ENCODE assay signal across 16 cellular contexts in the genomic region with DNA sequence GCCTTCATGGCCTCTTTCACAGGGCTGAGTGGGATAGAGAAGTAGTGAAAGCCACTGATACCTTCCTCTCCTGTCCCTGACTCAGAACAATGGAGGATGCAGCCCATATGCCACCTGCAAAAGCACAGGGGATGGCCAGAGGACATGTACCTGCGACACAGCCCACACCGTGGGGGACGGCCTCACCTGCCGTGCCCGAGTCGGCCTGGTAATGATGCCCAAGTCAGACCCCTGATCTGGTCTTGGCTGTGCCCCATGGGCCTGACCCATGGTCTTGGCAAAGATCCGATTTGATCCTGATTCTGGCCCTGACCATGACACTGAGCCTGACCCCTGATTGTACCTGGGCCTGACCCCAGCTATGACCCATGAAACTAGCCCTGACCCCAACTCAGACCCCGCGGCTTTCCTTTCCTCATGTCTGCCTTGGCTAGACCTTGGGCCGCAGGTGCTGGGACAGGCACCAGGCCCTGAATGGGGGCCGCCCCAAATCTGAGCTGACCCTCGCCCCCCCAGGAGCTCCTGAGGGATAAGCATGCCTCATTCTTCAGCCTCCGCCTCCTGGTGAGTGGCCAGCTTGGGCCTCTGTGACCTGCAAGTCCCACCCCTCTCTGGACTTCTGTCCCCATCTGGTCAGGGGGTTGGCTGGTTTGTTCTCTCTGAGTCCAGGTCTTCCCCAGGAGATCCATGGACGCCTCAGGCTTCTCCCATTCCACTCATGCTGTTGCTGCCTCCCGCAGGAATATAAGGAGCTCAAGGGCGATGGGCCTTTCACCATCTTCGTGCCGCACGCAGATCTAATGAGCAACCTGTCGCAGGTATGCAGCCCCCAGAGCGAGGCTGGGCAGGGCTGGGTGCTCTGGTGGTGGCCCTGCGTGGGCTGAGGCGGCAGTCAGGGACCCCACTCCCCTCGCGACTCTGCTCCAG. TPM values are rescaled to one million over a fixed set of nuclear protein-coding genes. Genes with fewer than 3 reads are reported as not detected.
DNase-seq lines count a peak whose midpoint lies in the region; ATAC-seq and TF ChIP-seq lines count a peak whose summit lies in the region.
"Had no signal": no experiment of that assay in that cellular context is flagged by ENCODE, and none has a peak within 500 bp of the region (broad histone marks: within the 10 kb centered on the region; RNA-seq: fewer than 3 reads in every experiment).

No MANE protein-coding gene starts in this region.

- no peak overlapping the region for H4K91ac ChIP-seq in IMR-90 (ENCODE audit: insufficient read depth, low read depth, low read length)

- no peaks in the 10 kb centered on the region for H3K79me1 ChIP-seq in IMR-90 (ENCODE audit: low read depth in 1 of 2, low read length in 2 of 2)

- H2AK5ac ChIP-seq in IMR-90 (ENCODE audit: low read depth, low read length): no peak overlapping the region

- H3K27ac ChIP-seq in IMR-90 (ENCODE audit: insufficient read depth, low read length) (no peak overlapping the region), sigmoid colon (no peak overlapping the region)
- H3K27ac ChIP-seq: SJSA1 had no signal

- TF ChIP-seq POLR2A in IMR-90 (IDR thresholded peaks at IDR 0.05; ENCODE audit: low read depth, low read length): no peak
- TF ChIP-seq POLR2A in sigmoid colon (IDR thresholded peaks at IDR 0.05): no peak

- H2AK9ac ChIP-seq in IMR-90 (replicated peaks; ENCODE audit: low read depth, low read length, poor library complexity): no peak overlapping the region

- no peaks in the 10 kb centered on the region; the same call in 1 of the 2 replicates for H3K9me1 ChIP-seq in IMR-90 (ENCODE audit: insufficient read depth, low read length)

- H3K36me3 ChIP-seq in BE2C: no peaks in the 10 kb centered on the region
- H3K36me3 ChIP-seq in IMR-90 (ENCODE audit: control insufficient read depth, insufficient read depth, low read length): peaks cover under 1% of the 10 kb centered on the region; the same call in 1 of the 2 replicates
- H3K36me3 ChIP-seq in iPS-15b (ENCODE audit: control insufficient read depth, insufficient read depth, low read length): peaks cover 2% of the 10 kb centered on the region
- H3K36me3 ChIP-seq in sigmoid colon: no peaks in the 10 kb centered on the region
- H3K36me3 ChIP-seq: SJSA1 had no signal

- H3K9ac ChIP-seq in IMR-90 (ENCODE audit: low read depth, low read length) (no peak overlapping the region), iPS-15b (ENCODE audit: low read depth, low read length) (no peak overlapping the region)

- no peak overlapping the region for H4K5ac ChIP-seq in IMR-90 (ENCODE audit: low read depth, low read length)

- H4K8ac ChIP-seq in IMR-90 (ENCODE audit: low read depth in 2 of 2, low read length in 2 of 2): no peak overlapping the region

- no peak for DNase-seq in BE2C
- no peak for DNase-seq in IMR-90
- DNase-seq in sigmoid colon: no peak
- DNase-seq in DMS153 (lab: John Stamatoyannopoulos, UW): no peak
- no peak for DNase-seq in NOMO-1 treated with DMSO at 0.1 percent for 48 hours (lab: John Stamatoyannopoulos, UW; ENCODE audit: unreplicated experiment)
- DNase-seq: AML-193, kidney, NCI-H1930 had no signal

- H2BK20ac ChIP-seq in IMR-90 (ENCODE audit: low read depth, low read length): no peak overlapping the region

- TF ChIP-seq EP300 in sigmoid colon (IDR thresholded peaks at IDR 0.05): no peak

- intact Hi-C loops in IMR-90 (cut with micrococcal nuclease): no loop called here
- intact Hi-C loops in sigmoid colon (cut with DNase I): no loop called here

- no peak overlapping the region for H3K56ac ChIP-seq in IMR-90 (ENCODE audit: extremely low read depth, insufficient read depth, low read length)

- TF ChIP-seq RAD21 in IMR-90 (IDR thresholded peaks at IDR 0.05; ENCODE audit: low read length): no peak

- no TSS peak for BruUV-seq in IMR-90 (replicated peaks; lab: Mats Ljungman, UMichigan)

- TF ChIP-seq CTCF in BE2C (IDR thresholded peaks at IDR 0.05; ENCODE audit: low read depth, low read length) (no peak), IMR-90 (conservative IDR thresholded peaks at IDR 0.05; ENCODE audit: low read depth, low read length) (no peak), sigmoid colon (IDR thresholded peaks at IDR 0.05) (no peak)

- ATAC-seq in IMR-90 (ENCODE audit: low read depth): no peak; the same call in 1 of the 2 replicates
- no peak for ATAC-seq in GM21825 (IDR thresholded peaks at IDR 0.05; ENCODE audit: unreplicated experiment)
- no peak for ATAC-seq in HG03196 (IDR thresholded peaks at IDR 0.05; ENCODE audit: unreplicated experiment)
- ATAC-seq: activated CD4-positive, CD25-positive, alpha-beta regulatory T cell treated with anti-CD3 and anti-CD28 coated beads, Interleukin-2, amount 50 U/mL, for 24 hours had no signal

- H3K9me3 ChIP-seq in BE2C (no peaks in the 10 kb centered on the region), IMR-90 (ENCODE audit: control insufficient read depth, insufficient read depth, low read length) (no peaks in the 10 kb centered on the region), iPS-15b (ENCODE audit: control insufficient read depth, insufficient read depth, low read length) (no peaks in the 10 kb centered on the region), sigmoid colon (no peaks in the 10 kb centered on the region)
- H3K9me3 ChIP-seq: SJSA1 had no signal

- H2BK15ac ChIP-seq in IMR-90 (ENCODE audit: low read depth, low read length): no peak overlapping the region

- no peak overlapping the region for H2BK5ac ChIP-seq in IMR-90 (ENCODE audit: low read depth, low read length, poor library complexity, severe bottlenecking)

- peak overlapping the region; percentile 83 for H2AFZ ChIP-seq in IMR-90 (replicated peaks; ENCODE audit: low read length, poor library complexity)

- H3K4me1 ChIP-seq in BE2C (peaks cover 4% of the 10 kb centered on the region; the same call in 1 of the 2 replicates), IMR-90 (ENCODE audit: control insufficient read depth, insufficient read depth, low read length) (peaks cover 1% of the 10 kb centered on the region; the same call in 1 of the 2 replicates), iPS-15b (ENCODE audit: control insufficient read depth, insufficient read depth, low read length) (no peaks in the 10 kb centered on the region), sigmoid colon (peaks cover 0 to 12% (median 3%) of the 10 kb centered on the region in 4 donors)
- H3K4me1 ChIP-seq: SJSA1 had no signal

- POLR2A ChIA-PET in IMR-90 (lab: Charles Lee; ENCODE audit: unreplicated experiment): no interaction called here

- dilution Hi-C loops in IMR-90 (cut with HindIII; ENCODE audit: low sequenced_read_pairs, unreplicated experiment): no loop called here

- H3K27me3 ChIP-seq in BE2C (no peaks in the 10 kb centered on the region), IMR-90 (ENCODE audit: control insufficient read depth, insufficient read depth, low read length) (peaks cover 21% of the 10 kb centered on the region), iPS-15b (ENCODE audit: control insufficient read depth, insufficient read depth, low read length) (peaks cover 4% of the 10 kb centered on the region), sigmoid colon (no peaks in the 10 kb centered on the region)
- H3K27me3 ChIP-seq: SJSA1 had no signal

- in situ Hi-C loops in IMR-90 (cut with MboI; ENCODE audit: low sequenced_read_pairs): no loop called here

- no peak overlapping the region for H3K4me2 ChIP-seq in IMR-90 (ENCODE audit: low read depth, low read length)

- peak overlapping the region; percentile 35 for H3K4me3 ChIP-seq in BE2C (ENCODE audit: low read depth, low read length)
- H3K4me3 ChIP-seq in IMR-90 (ENCODE audit: insufficient read depth, low read depth, low read length): no peak overlapping the region
- H3K4me3 ChIP-seq in iPS-15b (ENCODE audit: low read depth, low read length): peak overlapping the region; percentile 55
- peak overlapping the region; percentile 22 to 38 (median 34) for H3K4me3 ChIP-seq in sigmoid colon
- H3K4me3 ChIP-seq: SJSA1 had no signal

- H3K18ac ChIP-seq in IMR-90 (ENCODE audit: low read depth, low read length): no peak overlapping the region

- H2BK120ac ChIP-seq in IMR-90 (ENCODE audit: low read depth, low read length): no peak overlapping the region

- CTCF ChIA-PET in IMR-90 (lab: Yijun Ruan, JAX): no interaction called here

- H4K20me1 ChIP-seq in IMR-90 (ENCODE audit: insufficient read depth, low read length): no peaks in the 10 kb centered on the region

- no peak overlapping the region for H3K4ac ChIP-seq in IMR-90 (ENCODE audit: low read depth, low read length)

- no peak overlapping the region for H3K14ac ChIP-seq in IMR-90 (replicated peaks; ENCODE audit: low read depth, low read length)

- 77% methylated on average over 18 of the region's 25 CpGs; no CpG with 5 or more reads in 1 of the 2 experiments for WGBS in IMR-90 (ENCODE audit: extremely low coverage in 2 of 2, insufficient read length in 1 of 2), 2 experiments
- WGBS in sigmoid colon, 2 donors: 68 to 86% methylated on average over 25 of the region's 25 CpGs

- no peak overlapping the region for H3K23ac ChIP-seq in IMR-90 (ENCODE audit: low read depth, low read length)

TF ChIP-seq in IMR-90, 13 proteins besides CTCF, POLR2A, EP300 and RAD21 (continues in another document):
- TF ChIP-seq FOS (IDR thresholded peaks at IDR 0.05; ENCODE audit: low read depth, low read length) (no peak), MAZ (IDR thresholded peaks at IDR 0.05; ENCODE audit: borderline replicate concordance, low read depth, low read length) (no peak)

RNA-seq across cellular contexts. Expression of a gene that starts 15.6 kb away (rescaled TPM):
- 261 TPM for polyA plus RNA-seq in BE2C (2012; ENCODE audit: insufficient read depth, insufficient read length, low read depth)
- 161 and 173 TPM in 2 replicates for total RNA-seq in IMR-90 (2012; rRNA removed)
- polyA plus RNA-seq in IMR-90 (2012; rRNA removed): 200 and 228 TPM in 2 replicates
- 168 and 316 TPM in 2 replicates for polyA plus RNA-seq in IMR-90 (2012; cell fraction: cytosol; rRNA removed)
- polyA plus RNA-seq in IMR-90 (2012; cell fraction: nucleus; rRNA removed; ENCODE audit: low replicate concordance): 247 and 500 TPM in 2 replicates
- 10 to 100 TPM; 13.8 to 23.7 (median 17.3) TPM for total RNA-seq in sigmoid colon
- 10 to 100 TPM in 2 of 3 donors, 1 to 10 TPM in 1; 9.0 to 32.8 (median 12.9) TPM for polyA plus RNA-seq in sigmoid colon

RNA-seq across cellular contexts. Expression of a gene that starts 18.3 kb away (rescaled TPM):
- 28.9 TPM for polyA plus RNA-seq in BE2C (2012; ENCODE audit: insufficient read depth, insufficient read length, low read depth)
- total RNA-seq in IMR-90 (2012; rRNA removed): 1.1 and 1.4 TPM in 2 replicates
- polyA plus RNA-seq in IMR-90 (2012; rRNA removed): 14.4 and 16.9 TPM in 2 replicates
- polyA plus RNA-seq in IMR-90 (2012; cell fraction: cytosol; rRNA removed): 1.5 and 2.6 TPM in 2 replicates
- 0.62 and 26.4 TPM in 2 replicates for polyA plus RNA-seq in IMR-90 (2012; cell fraction: nucleus; rRNA removed; ENCODE audit: low replicate concordance)
- total RNA-seq in sigmoid colon: 1 to 10 TPM in 3 of 4 donors, under 1 TPM in 1; 0.54 to 2.9 (median 1.9) TPM
- 10 to 100 TPM in 2 of 3 donors, 1 to 10 TPM in 1; 7.8 to 15.6 (median 11.8) TPM for polyA plus RNA-seq in sigmoid colon

RNA-seq across cellular contexts. Expression of a gene that starts 22.9 kb away (rescaled TPM):
- polyA plus RNA-seq in BE2C (2012; ENCODE audit: insufficient read depth, insufficient read length, low read depth): not detected
- total RNA-seq in IMR-90 (2012; rRNA removed) (not detected in 2 replicates), sigmoid colon (100 to 1,000 TPM in 3 of 4 donors, 10 to 100 TPM in 1; 92.0 to 138 (median 120) TPM)
- polyA plus RNA-seq in IMR-90 (2012; rRNA removed) (0.04 TPM in 1 of 2 replicates, not detected in the other), sigmoid colon (10 to 100 TPM; 18.0 to 63.0 (median 58.5) TPM)
- polyA plus RNA-seq in IMR-90 (2012; cell fraction: cytosol; rRNA removed): 0.04 TPM in 1 of 2 replicates, not detected in the other
- polyA plus RNA-seq in IMR-90 (2012; cell fraction: nucleus; rRNA removed; ENCODE audit: low replicate concordance): 0.24 and 0.60 TPM in 2 replicates
- total RNA-seq: MCF 10A, NCI-H460, osteocyte, SJSA1 had no signal

Comparison
In these comparisons a context has a peak if more than half of its experiments do, and no peak if none do; other contexts are left out.
1. RNA of a gene that starts 22.9 kb away (total RNA-seq): 92.0 to 138 TPM in sigmoid colon; not detected in IMR-90; every median in the first group is over 10 times any median in the second.